In the genomic region with DNA sequence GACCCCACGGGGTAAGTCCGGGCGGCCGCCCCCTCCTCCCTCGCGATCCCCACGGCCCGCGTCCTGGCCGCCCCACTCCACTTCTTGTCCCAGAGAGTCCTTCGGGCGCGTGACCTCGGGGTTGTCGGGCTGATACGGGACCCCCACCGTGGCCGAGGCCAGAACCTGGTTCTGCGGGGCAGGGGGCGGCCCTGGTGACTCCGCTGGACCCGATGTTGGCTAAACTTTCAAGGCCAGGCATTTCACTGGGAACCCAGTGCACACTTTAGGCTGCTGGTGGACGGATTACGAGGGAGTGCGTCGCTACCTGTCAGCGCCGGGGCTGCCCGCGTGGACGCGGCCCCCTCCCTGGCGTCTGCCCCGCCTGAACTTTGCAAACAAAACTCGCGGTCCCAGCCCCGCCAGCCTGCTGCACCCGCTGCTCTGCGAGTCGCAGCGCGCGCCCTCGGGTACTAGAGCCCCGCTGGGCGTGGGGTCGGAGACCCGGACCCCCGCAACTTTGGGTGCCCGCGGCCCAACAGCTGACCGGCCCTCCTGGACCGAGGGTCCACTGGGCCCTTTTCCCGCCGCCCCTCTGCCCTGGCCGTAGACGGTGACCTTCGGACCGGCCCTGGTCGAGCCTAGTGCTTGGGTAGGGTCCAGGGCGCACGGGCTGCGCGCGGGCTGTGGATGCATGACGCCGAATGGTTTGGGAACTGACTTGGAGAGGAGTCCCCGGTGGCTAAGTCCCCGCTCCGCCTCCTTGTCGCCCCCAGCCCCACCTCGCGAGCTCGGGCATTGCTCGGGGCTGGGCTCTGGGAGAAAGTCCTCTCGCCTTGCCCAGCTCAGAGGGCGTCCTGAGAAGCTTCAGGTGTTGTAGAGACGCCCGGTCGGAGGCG, we compare ENCODE assay signal across 8 cellular contexts. TPM values are rescaled to one million over a fixed set of nuclear protein-coding genes. Genes with fewer than 3 reads are reported as not detected.
DNase-seq lines count a peak whose midpoint lies in the region; ATAC-seq and TF ChIP-seq lines count a peak whose summit lies in the region.

No MANE protein-coding gene starts in this region.

- DNase-seq in AG20443 (ENCODE audit: low spot score) (peak; percentile 53), GM23338 (ENCODE audit: low spot score) (peak; percentile 58), coronary artery (ENCODE audit: low spot score) (peak; percentile 78), lower lobe of right lung (peak; percentile 57), stomach (no peak), superior temporal gyrus (ENCODE audit: extremely low spot score) (no peak), NCI-H1092 treated with DMSO at 0.1 percent for 48 hours (lab: John Stamatoyannopoulos, UW) (no peak)

- H3K27me3 ChIP-seq in GM23338 (ENCODE audit: insufficient read depth) (peaks cover 40% of the 10 kb centered on the region), lower lobe of right lung (ENCODE audit: low read depth) (no peaks in the 10 kb centered on the region), stomach (peaks cover 0 to 23% (median 20%) of the 10 kb centered on the region in 3 donors)

- TF ChIP-seq POLR2A in stomach (IDR thresholded peaks at IDR 0.05): no peak

- 6 to 10% (median 7%) methylated on average over 21 to 81 of the region's 81 CpGs for WGBS in stomach, 5 donors

- H3K27ac ChIP-seq in GM23338 (ENCODE audit: low read depth) (no peak overlapping the region), coronary artery (peak overlapping the region; percentile 87 to 91), lower lobe of right lung (peak overlapping the region; percentile 94), stomach (peak overlapping the region; percentile 79 to 90 (median 82))

- H3K4me3 ChIP-seq in GM23338 (peak overlapping the region; percentile 75), coronary artery (peak overlapping the region; percentile 85), lower lobe of right lung (peak overlapping the region; percentile 76), stomach (peak overlapping the region; percentile 56 to 69 (median 64))

- H3K9me2 ChIP-seq in GM23338 (ENCODE audit: insufficient read depth): no peaks in the 10 kb centered on the region

- peaks cover 29% of the 10 kb centered on the region for H3K27me3 Mint-ChIP-seq in GM23338 (ENCODE audit: insufficient read depth, low read depth, poor library complexity)

- no peaks in the 10 kb centered on the region for H3K9me3 Mint-ChIP-seq in GM23338

- H3K27ac Mint-ChIP-seq in GM23338: no peak overlapping the region

- H3F3A ChIP-seq in GM23338 (replicated peaks; ENCODE audit: low read depth): 0 out of 2 replicates have a peak, but pooled peaks cover 3% of the 10 kb centered on the region

- TF ChIP-seq EP300 in stomach (IDR thresholded peaks at IDR 0.05): no peak

- no peaks in the 10 kb centered on the region; the same call in 1 of the 2 replicates for H3K4me1 ChIP-seq in GM23338 (ENCODE audit: insufficient read depth)
- peaks cover 63% of the 10 kb centered on the region for H3K4me1 ChIP-seq in lower lobe of right lung
- H3K4me1 ChIP-seq in stomach: peaks cover 0 to 71% (median 39%) of the 10 kb centered on the region in 4 donors

- H3K36me3 ChIP-seq in GM23338 (ENCODE audit: insufficient read depth) (no peaks in the 10 kb centered on the region), lower lobe of right lung (no peaks in the 10 kb centered on the region), stomach (no peaks in the 10 kb centered on the region)

- TF ChIP-seq CTCF in GM23338 (conservative IDR thresholded peaks at IDR 0.05; ENCODE audit: low read depth in 2 of 2) (no peak), coronary artery (IDR thresholded peaks at IDR 0.05) (no peak), lower lobe of right lung (IDR thresholded peaks at IDR 0.05) (no peak), stomach (IDR thresholded peaks at IDR 0.05) (no peak)

- no peaks in the 10 kb centered on the region for H3K79me2 ChIP-seq in GM23338 (replicated peaks; ENCODE audit: insufficient read depth)

- H3K36me3 Mint-ChIP-seq in GM23338 (ENCODE audit: low read depth): no peaks in the 10 kb centered on the region

- H3K4me2 ChIP-seq in GM23338: peak overlapping the region; percentile 93

- intact Hi-C loops in lower lobe of right lung (cut with DNase I) (no loop called here), stomach (cut with DNase I; ENCODE audit: low total_unique reads) (no loop called here)

- no peaks in the 10 kb centered on the region for H3K9me3 ChIP-seq in lower lobe of right lung
- H3K9me3 ChIP-seq in stomach: no peaks in the 10 kb centered on the region

- peak overlapping the region; percentile 71 for H3K4me3 Mint-ChIP-seq in GM23338

- peak overlapping the region; percentile 96 for H2AFZ ChIP-seq in GM23338

- no peaks in the 10 kb centered on the region for H4K20me1 ChIP-seq in GM23338 (replicated peaks; ENCODE audit: insufficient read depth)

- peaks cover 10% of the 10 kb centered on the region for H3K4me1 Mint-ChIP-seq in GM23338

- ATAC-seq in GM23338 (peak; percentile 71), SK-N-SH treated with all-trans-retinoic acid at 6 μM for 48 hours (peak; percentile 43), lower lobe of right lung (peak; percentile 57 to 60)

TF ChIP-seq in GM23338, 12 proteins besides CTCF, POLR2A, EP300 and RAD21:
- no peak for TF ChIP-seq ZNF114 (CRISPR knock-in tag; IDR thresholded peaks at IDR 0.05)
- peak; percentile 25 for TF ChIP-seq EZH2phosphoT487 (IDR thresholded peaks at IDR 0.05; ENCODE audit: unreplicated experiment)
- TF ChIP-seq EZH2 (IDR thresholded peaks at IDR 0.05; ENCODE audit: low read depth, unreplicated experiment): peak; percentile 42

TF ChIP-seq in SK-N-SH treated with all-trans-retinoic acid at 6 μM for 48 hours, 23 proteins besides CTCF, POLR2A, EP300 and RAD21 (continues in another document):
- TF ChIP-seq, protein P1, sequence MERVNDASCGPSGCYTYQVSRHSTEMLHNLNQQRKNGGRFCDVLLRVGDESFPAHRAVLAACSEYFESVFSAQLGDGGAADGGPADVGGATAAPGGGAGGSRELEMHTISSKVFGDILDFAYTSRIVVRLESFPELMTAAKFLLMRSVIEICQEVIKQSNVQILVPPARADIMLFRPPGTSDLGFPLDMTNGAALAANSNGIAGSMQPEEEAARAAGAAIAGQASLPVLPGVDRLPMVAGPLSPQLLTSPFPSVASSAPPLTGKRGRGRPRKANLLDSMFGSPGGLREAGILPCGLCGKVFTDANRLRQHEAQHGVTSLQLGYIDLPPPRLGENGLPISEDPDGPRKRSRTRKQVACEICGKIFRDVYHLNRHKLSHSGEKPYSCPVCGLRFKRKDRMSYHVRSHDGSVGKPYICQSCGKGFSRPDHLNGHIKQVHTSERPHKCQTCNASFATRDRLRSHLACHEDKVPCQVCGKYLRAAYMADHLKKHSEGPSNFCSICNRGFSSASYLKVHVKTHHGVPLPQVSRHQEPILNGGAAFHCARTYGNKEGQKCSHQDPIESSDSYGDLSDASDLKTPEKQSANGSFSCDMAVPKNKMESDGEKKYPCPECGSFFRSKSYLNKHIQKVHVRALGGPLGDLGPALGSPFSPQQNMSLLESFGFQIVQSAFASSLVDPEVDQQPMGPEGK (CRISPR knock-in tag; IDR thresholded peaks at IDR 0.05; ENCODE audit: borderline replicate concordance): no peak
- no peak for TF ChIP-seq RARB (CRISPR knock-in tag; IDR thresholded peaks at IDR 0.05)
- no peak for TF ChIP-seq BACH2 (CRISPR knock-in tag; IDR thresholded peaks at IDR 0.05; ENCODE audit: borderline replicate concordance)
- TF ChIP-seq, protein P2, sequence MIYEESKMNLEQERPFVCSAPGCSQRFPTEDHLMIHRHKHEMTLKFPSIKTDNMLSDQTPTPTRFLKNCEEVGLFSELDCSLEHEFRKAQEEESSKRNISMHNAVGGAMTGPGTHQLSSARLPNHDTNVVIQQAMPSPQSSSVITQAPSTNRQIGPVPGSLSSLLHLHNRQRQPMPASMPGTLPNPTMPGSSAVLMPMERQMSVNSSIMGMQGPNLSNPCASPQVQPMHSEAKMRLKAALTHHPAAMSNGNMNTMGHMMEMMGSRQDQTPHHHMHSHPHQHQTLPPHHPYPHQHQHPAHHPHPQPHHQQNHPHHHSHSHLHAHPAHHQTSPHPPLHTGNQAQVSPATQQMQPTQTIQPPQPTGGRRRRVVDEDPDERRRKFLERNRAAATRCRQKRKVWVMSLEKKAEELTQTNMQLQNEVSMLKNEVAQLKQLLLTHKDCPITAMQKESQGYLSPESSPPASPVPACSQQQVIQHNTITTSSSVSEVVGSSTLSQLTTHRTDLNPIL (CRISPR knock-in tag; IDR thresholded peaks at IDR 0.05; ENCODE audit: low read depth): no peak
- no peak for TF ChIP-seq OSR1 (CRISPR knock-in tag; IDR thresholded peaks at IDR 0.05)
- no peak for TF ChIP-seq ZFP3 (CRISPR knock-in tag; IDR thresholded peaks at IDR 0.05)
- TF ChIP-seq, protein P3, sequence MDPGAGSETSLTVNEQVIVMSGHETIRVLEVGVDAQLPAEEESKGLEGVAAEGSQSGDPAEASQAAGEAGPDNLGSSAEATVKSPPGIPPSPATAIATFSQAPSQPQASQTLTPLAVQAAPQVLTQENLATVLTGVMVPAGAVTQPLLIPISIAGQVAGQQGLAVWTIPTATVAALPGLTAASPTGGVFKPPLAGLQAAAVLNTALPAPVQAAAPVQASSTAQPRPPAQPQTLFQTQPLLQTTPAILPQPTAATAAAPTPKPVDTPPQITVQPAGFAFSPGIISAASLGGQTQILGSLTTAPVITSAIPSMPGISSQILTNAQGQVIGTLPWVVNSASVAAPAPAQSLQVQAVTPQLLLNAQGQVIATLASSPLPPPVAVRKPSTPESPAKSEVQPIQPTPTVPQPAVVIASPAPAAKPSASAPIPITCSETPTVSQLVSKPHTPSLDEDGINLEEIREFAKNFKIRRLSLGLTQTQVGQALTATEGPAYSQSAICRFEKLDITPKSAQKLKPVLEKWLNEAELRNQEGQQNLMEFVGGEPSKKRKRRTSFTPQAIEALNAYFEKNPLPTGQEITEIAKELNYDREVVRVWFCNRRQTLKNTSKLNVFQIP (CRISPR knock-in tag; IDR thresholded peaks at IDR 0.05; ENCODE audit: borderline replicate concordance, low read depth): no peak

RNA-seq across cellular contexts. Expression of a gene that starts 0.6 kb away (rescaled TPM):
- total RNA-seq in GM23338 (2014; rRNA removed; shearing (Covaris generic)): 0.78 and 0.97 TPM in 2 replicates
- polyA plus RNA-seq in GM23338 (2016; fragmentation: Nextera tagmentation; extraction: Ambion mirVana) (0.63 and 1.5 TPM in 2 replicates), stomach (1 to 10 TPM; 5.0 to 6.2 (median 6.0) TPM)
- total RNA-seq in lower lobe of right lung (70.6 TPM), stomach (10 to 100 TPM in 3 of 5 donors, 1 to 10 TPM in 2; 6.2 to 47.8 (median 11.6) TPM)

Comparison
In these comparisons a context has a peak if more than half of its experiments do, and no peak if none do; other contexts are left out.
1. DNase-seq: peak in AG20443 (single experiment), GM23338 (single experiment), coronary artery (single experiment) and lower lobe of right lung (single experiment); none in stomach (single experiment), superior temporal gyrus (single experiment) and NCI-H1092 treated with DMSO at 0.1 percent for 48 hours (single experiment).
2. Peak in every context shown above with its lines, with median percentiles within 50 percentile points of each other: ATAC-seq and H3K4me3 ChIP-seq.